In the genomic region with DNA sequence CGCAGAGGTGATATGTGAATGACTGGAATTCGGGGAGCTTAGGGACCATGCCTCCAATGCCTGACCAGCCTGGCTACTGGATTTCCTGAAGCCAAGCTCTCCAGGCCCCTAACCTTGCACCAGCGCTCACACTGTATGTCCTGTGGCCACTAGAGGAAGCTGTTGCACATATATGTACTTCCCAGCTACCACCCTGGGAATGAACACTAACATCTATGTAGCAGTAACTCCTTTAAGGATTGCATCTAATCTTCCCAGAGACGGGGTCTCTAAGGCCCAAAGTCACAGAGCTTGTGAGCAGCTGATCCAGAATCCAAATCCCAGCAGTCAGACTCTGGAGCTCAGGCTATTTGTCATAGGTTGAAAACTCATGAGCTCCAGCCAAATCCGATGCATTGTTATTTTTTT, we compare ENCODE assay signal across 2 cellular contexts.
TF ChIP-seq lines count a peak whose summit lies in the region.

No MANE protein-coding gene starts in this region.

TF ChIP-seq in GM23338, 12 proteins besides CTCF, POLR2A, EP300 and RAD21:
- TF ChIP-seq JUNB (IDR thresholded peaks at IDR 0.05; ENCODE audit: unreplicated experiment) (peak; percentile 70), STAT1 (IDR thresholded peaks at IDR 0.05; ENCODE audit: unreplicated experiment) (no peak), NANOG (IDR thresholded peaks at IDR 0.05; ENCODE audit: borderline replicate concordance) (no peak)
TF ChIP-seq in GM23338: peak in this region for 1.

TF ChIP-seq in GM12878, 131 proteins besides CTCF, POLR2A, EP300 and RAD21:
- TF ChIP-seq, protein P1, sequence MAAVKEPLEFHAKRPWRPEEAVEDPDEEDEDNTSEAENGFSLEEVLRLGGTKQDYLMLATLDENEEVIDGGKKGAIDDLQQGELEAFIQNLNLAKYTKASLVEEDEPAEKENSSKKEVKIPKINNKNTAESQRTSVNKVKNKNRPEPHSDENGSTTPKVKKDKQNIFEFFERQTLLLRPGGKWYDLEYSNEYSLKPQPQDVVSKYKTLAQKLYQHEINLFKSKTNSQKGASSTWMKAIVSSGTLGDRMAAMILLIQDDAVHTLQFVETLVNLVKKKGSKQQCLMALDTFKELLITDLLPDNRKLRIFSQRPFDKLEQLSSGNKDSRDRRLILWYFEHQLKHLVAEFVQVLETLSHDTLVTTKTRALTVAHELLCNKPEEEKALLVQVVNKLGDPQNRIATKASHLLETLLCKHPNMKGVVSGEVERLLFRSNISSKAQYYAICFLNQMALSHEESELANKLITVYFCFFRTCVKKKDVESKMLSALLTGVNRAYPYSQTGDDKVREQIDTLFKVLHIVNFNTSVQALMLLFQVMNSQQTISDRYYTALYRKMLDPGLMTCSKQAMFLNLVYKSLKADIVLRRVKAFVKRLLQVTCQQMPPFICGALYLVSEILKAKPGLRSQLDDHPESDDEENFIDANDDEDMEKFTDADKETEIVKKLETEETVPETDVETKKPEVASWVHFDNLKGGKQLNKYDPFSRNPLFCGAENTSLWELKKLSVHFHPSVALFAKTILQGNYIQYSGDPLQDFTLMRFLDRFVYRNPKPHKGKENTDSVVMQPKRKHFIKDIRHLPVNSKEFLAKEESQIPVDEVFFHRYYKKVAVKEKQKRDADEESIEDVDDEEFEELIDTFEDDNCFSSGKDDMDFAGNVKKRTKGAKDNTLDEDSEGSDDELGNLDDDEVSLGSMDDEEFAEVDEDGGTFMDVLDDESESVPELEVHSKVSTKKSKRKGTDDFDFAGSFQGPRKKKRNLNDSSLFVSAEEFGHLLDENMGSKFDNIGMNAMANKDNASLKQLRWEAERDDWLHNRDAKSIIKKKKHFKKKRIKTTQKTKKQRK (IDR thresholded peaks at IDR 0.05; ENCODE audit: low read depth, low read length) = no peak
- TF ChIP-seq SREBF1 (IDR thresholded peaks at IDR 0.05; ENCODE audit: low read length) (no peak), ATF7 (IDR thresholded peaks at IDR 0.05; ENCODE audit: low read depth) (no peak), ETV6 (conservative IDR thresholded peaks at IDR 0.05 in 1 of 2, IDR thresholded peaks at IDR 0.05 in 1 of 2; ENCODE audit: borderline replicate concordance in 1 of 2, low read depth in 1 of 2) (no peak), FOXM1 (IDR thresholded peaks at IDR 0.05; ENCODE audit: low read depth, low read length) (no peak), IKZF2 (IDR thresholded peaks at IDR 0.05) (no peak), STAT1 (conservative IDR thresholded peaks at IDR 0.05) (no peak), EED (IDR thresholded peaks at IDR 0.05; ENCODE audit: low read depth) (no peak), IKZF1 (conservative IDR thresholded peaks at IDR 0.05) (no peak), STAT3 (IDR thresholded peaks at IDR 0.05; ENCODE audit: low read depth, low read length) (no peak)
- TF ChIP-seq, protein P2, sequence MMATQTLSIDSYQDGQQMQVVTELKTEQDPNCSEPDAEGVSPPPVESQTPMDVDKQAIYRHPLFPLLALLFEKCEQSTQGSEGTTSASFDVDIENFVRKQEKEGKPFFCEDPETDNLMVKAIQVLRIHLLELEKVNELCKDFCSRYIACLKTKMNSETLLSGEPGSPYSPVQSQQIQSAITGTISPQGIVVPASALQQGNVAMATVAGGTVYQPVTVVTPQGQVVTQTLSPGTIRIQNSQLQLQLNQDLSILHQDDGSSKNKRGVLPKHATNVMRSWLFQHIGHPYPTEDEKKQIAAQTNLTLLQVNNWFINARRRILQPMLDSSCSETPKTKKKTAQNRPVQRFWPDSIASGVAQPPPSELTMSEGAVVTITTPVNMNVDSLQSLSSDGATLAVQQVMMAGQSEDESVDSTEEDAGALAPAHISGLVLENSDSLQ (IDR thresholded peaks at IDR 0.05) = no peak
